Comparison of ENCODE assay signal across 9 cellular contexts in the genomic region with DNA sequence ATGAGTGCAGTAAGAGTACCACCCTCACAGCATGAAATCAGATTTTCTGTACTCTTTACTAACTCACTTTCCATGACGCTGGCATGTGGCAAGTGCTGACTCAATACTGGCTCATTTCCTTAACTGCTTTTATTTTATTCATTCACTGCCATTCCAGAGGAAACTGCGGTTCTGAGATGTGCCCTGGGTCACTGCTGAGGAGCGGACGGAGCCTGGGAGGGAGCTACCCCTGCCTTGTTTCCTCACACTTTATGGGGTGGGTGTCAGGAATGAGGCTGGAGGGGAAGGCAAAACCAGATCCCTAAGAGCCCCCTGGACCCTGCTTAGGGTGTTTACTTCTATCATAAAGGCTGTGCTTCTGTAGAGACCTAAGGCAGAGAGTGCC. TPM values are rescaled to one million over a fixed set of nuclear protein-coding genes. Genes with fewer than 3 reads are reported as not detected.
DNase-seq lines count a peak whose midpoint lies in the region; ATAC-seq and TF ChIP-seq lines count a peak whose summit lies in the region.
"Had no signal": no experiment of that assay in that cellular context is flagged by ENCODE, and none has a peak within 500 bp of the region (broad histone marks: within the 10 kb centered on the region; RNA-seq: fewer than 3 reads in every experiment).

No MANE protein-coding gene starts in this region.

- DNase-seq in ELR (ENCODE audit: low read depth) (peak; percentile 99), RPMI7951 (ENCODE audit: low read depth) (peak; percentile 99), cardiac fibroblast (ENCODE audit: low read depth in 2 of 2) (peak; percentile 97 to 99), skeletal muscle cell (ENCODE audit: low read depth) (peak; percentile 95), NCI-H1105 (lab: John Stamatoyannopoulos, UW) (no peak), middle frontal gyrus (ENCODE audit: extremely low spot score, low spot score) (no peak)
- DNase-seq: heart right ventricle had no signal

- no peak for TF ChIP-seq CTCF in cardiac fibroblast (IDR thresholded peaks at IDR 0.05; ENCODE audit: low read depth, low read length)

- ATAC-seq in GM21528 (IDR thresholded peaks at IDR 0.05; ENCODE audit: low FRiP score, unreplicated experiment) (no peak), HG02884 (IDR thresholded peaks at IDR 0.05; ENCODE audit: unreplicated experiment) (no peak)

- H3K4me3 ChIP-seq in cardiac fibroblast (replicated peaks in 1 of 2; ENCODE audit: low read depth in 2 of 2, low read length in 2 of 2) = no peak overlapping the region
- no peak overlapping the region for H3K4me3 ChIP-seq in skeletal muscle cell (ENCODE audit: low read depth, low read length)
- H3K4me3 ChIP-seq: heart right ventricle had no signal

RNA-seq across cellular contexts. Expression of a gene that starts 14.4 kb away (rescaled TPM):
- total RNA-seq in RPMI7951 (2014; rRNA removed; shearing (Covaris generic)) = 395 and 427 TPM in 2 replicates

Comparison
In these comparisons a context has a peak if more than half of its experiments do, and no peak if none do; other contexts are left out.
1. DNase-seq: peak in ELR (single experiment), RPMI7951 (single experiment), cardiac fibroblast (2 of 2) and skeletal muscle cell (single experiment); none in NCI-H1105 (single experiment) and middle frontal gyrus (single experiment).